In the genomic region with DNA sequence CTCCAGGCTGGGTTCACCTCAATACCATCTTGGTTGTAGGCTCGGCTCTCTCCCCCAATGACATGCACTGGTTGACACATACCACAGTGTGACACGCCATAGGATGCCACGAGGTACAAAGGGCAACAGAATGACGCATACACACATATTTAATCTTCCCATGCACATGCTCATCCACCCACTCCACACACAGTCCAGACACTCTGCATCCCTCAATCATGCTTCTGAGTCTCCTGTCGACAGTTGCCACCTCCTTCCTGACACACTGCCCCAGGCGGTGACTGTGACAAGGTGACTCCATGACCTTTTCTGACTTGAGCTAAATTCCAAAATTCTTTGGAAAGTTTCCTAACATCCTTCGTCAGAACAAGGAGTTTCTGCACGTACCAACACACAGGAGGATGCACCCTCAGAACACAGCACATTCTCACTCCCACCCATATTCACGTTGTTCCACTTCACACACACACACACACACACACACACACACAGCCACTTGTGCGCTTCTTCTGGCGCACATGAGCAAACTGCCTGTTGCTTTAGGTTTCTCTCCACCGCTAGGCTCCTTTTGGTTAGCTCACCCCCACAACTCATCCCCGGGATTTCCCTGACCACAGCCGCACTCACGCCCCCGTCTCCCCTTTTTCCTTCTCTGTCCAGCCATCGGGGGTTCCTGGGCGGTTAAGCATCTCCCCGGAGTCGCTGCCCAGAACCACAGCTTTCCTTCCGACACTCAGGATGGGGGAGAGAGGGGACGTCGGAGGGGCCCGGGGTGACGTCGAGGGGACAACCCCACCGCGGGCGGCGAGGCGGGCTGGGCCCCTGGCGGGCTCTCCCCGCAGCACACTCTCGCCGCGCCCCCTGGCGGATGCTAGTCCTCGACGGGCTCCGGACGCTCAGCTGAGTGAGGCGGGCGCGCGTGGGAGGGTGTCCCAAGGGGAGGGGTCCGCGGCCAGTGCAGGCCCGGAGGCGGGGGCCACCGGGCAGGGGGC, we compare ENCODE assay signal across 1 cellular context.
TF ChIP-seq lines count a peak whose summit lies in the region.

No MANE protein-coding gene starts in this region.

TF ChIP-seq in endothelial cell of umbilical vein, 7 proteins besides CTCF, POLR2A, EP300 and RAD21:
- TF ChIP-seq MYC (IDR thresholded peaks at IDR 0.05; ENCODE audit: low read depth, low read length), result no peak
- TF ChIP-seq POLR2AphosphoS5 (IDR thresholded peaks at IDR 0.05; ENCODE audit: insufficient read depth, low read depth, low read length), result no peak
- TF ChIP-seq EZH2 (IDR thresholded peaks at IDR 0.05; ENCODE audit: borderline replicate concordance, low read depth, low read length, severe bottlenecking), result no peak
- no peak for TF ChIP-seq JUN (IDR thresholded peaks at IDR 0.05; ENCODE audit: borderline replicate concordance, insufficient read depth, insufficient read length, low read depth)
- no peak for TF ChIP-seq GATA2 (IDR thresholded peaks at IDR 0.05; ENCODE audit: insufficient read depth, insufficient read length, low read depth, low read length)
- TF ChIP-seq FOS (IDR thresholded peaks at IDR 0.05; ENCODE audit: borderline replicate concordance, insufficient read depth, low read length), result no peak
- TF ChIP-seq, protein P1, sequence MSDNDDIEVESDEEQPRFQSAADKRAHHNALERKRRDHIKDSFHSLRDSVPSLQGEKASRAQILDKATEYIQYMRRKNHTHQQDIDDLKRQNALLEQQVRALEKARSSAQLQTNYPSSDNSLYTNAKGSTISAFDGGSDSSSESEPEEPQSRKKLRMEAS (IDR thresholded peaks at IDR 0.05; ENCODE audit: insufficient read depth, insufficient read length), result no peak
TF ChIP-seq in endothelial cell of umbilical vein: peak in this region for 0.
